In genomic region chr9:135821116-135821515, GRCh38 we compare ENCODE assay signal across 20 cellular contexts.
"Had no signal": no experiment of that assay in that cellular context is flagged by ENCODE, and none has a peak within 500 bp of the region (broad histone marks: within the 10 kb centered on the region; RNA-seq: fewer than 3 reads in every experiment).

No MANE protein-coding gene starts in this region.

- H3K4me3 Mint-ChIP-seq: activated CD8-positive, alpha-beta memory T cell treated with anti-CD3 and anti-CD28 coated beads, Interleukin-2, amount 10 ng/mL, durations not matched to agents 7 days and 5 days; activated naive CD4-positive, alpha-beta T cell treated with anti-CD3 and anti-CD28 coated beads, Interleukin-2, amount 50 U/mL, for 24 hours; activated T-cell treated with anti-CD3 and anti-CD28 coated beads, Interleukin-2, amount 50 U/mL, for 24 hours; activated T-helper 1 cell treated with anti-CD3 and anti-CD28 coated beads, Interleukin-12 subunit alpha, Interleukin-12 subunit beta, Interleukin-2, Interleukin-4 antibody, amounts not matched to agents 30 ng/mL and 10 ng/mL and 1 ng/mL, durations not matched to agents 14 hours and 24 hours and 36 hours; T-cell had no signal

- DNase-seq: activated CD4-positive, alpha-beta T cell treated with anti-CD3 and anti-CD28 coated beads for 4 hours; activated CD4-positive, CD25-positive, alpha-beta regulatory T cell; activated CD8-positive, alpha-beta memory T cell treated with anti-CD3 and anti-CD28 coated beads, Interleukin-2, amount 10 ng/mL, durations not matched to agents 7 days and 5 days; activated effector memory CD4-positive, alpha-beta T cell treated with Interleukin-2 at 50 U/mL for 16 hours; activated naive CD4-positive, alpha-beta T cell; activated T-cell treated with anti-CD3 and anti-CD28 coated beads, Interleukin-2, amount 50 U/mL, for 24 hours; MG63; MV-4-11; NCI-H1092 treated with DMSO at 0.1 percent for 48 hours; NCI-H1417 treated with DMSO at 0.1 percent for 48 hours; NCI-H187; NCI-H2081; NCI-H524; PC-9; T-cell had no signal

- H3K9me3 ChIP-seq: breast epithelium, MG63 had no signal

- ATAC-seq: activated CD8-positive, alpha-beta memory T cell treated with anti-CD3 and anti-CD28 coated beads, Interleukin-2, amount 10 ng/mL, durations not matched to agents 7 days and 5 days; T-cell had no signal

- H3K4me3 ChIP-seq: breast epithelium, MG63, PC-9, SK-N-MC had no signal

- H3K27me3 Mint-ChIP-seq: activated CD8-positive, alpha-beta memory T cell treated with anti-CD3 and anti-CD28 coated beads, Interleukin-2, amount 10 ng/mL, durations not matched to agents 7 days and 5 days; activated naive CD4-positive, alpha-beta T cell treated with anti-CD3 and anti-CD28 coated beads, Interleukin-2, amount 50 U/mL, for 24 hours; activated T-cell treated with anti-CD3 and anti-CD28 coated beads, Interleukin-2, amount 50 U/mL, for 24 hours; T-cell had no signal

- H3K9me3 Mint-ChIP-seq: activated naive CD4-positive, alpha-beta T cell treated with anti-CD3 and anti-CD28 coated beads, Interleukin-2, amount 50 U/mL, for 24 hours; activated T-cell treated with anti-CD3 and anti-CD28 coated beads, Interleukin-2, amount 50 U/mL, for 24 hours; activated T-helper 1 cell treated with anti-CD3 and anti-CD28 coated beads, Interleukin-12 subunit alpha, Interleukin-12 subunit beta, Interleukin-2, Interleukin-4 antibody, amounts not matched to agents 30 ng/mL and 10 ng/mL and 1 ng/mL, durations not matched to agents 14 hours and 24 hours and 36 hours; T-cell had no signal

- H3K27me3 ChIP-seq: breast epithelium, MG63 had no signal

- H3K27ac Mint-ChIP-seq: activated CD8-positive, alpha-beta memory T cell treated with anti-CD3 and anti-CD28 coated beads, Interleukin-2, amount 10 ng/mL, durations not matched to agents 7 days and 5 days; activated T-cell treated with anti-CD3 and anti-CD28 coated beads, Interleukin-2, amount 50 U/mL, for 24 hours; activated T-helper 1 cell treated with anti-CD3 and anti-CD28 coated beads, Interleukin-12 subunit alpha, Interleukin-12 subunit beta, Interleukin-2, Interleukin-4 antibody, amounts not matched to agents 30 ng/mL and 10 ng/mL and 1 ng/mL, durations not matched to agents 14 hours and 24 hours and 36 hours; T-cell had no signal

- H3K4me1 ChIP-seq: breast epithelium had no signal

- H3K27ac ChIP-seq: breast epithelium, PC-9, SK-N-MC, VCaP had no signal
